12 cellular contexts compared by ENCODE assay signal in the genomic region with DNA sequence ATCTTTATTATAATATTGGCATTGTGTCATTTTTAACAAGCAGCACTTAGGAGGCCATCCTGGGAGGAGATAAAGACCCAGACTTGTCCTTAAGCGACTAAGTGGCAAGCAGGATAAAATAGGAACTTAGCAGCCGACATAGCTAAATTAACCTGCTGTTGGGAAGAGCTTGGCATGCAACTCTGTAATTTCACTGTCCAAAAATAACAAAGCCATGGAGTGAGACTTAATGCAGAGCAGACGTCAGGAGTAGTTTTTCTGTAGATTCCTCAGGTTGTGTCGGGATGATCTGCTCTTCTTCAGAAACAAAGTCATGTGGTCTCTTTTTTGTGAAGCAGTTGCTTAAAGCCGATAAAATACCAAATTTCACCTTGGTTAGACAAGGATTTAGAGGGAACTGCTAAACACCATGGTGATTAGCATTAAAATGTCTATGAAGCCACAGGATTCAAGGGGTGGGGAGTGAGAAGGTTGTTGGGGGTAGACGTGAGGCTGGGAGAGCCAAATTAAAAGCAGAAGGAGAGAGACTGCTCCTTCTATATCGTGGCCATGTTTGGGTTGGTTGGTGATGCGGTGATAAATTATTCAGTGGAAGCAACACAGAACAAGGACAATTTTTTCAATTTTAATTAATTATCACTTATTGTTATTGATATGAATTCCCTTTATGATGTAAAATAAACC.
DNase-seq lines count a peak whose midpoint lies in the region; ATAC-seq and TF ChIP-seq lines count a peak whose summit lies in the region.
"Had no signal": no experiment of that assay in that cellular context is flagged by ENCODE, and none has a peak within 500 bp of the region (broad histone marks: within the 10 kb centered on the region; RNA-seq: fewer than 3 reads in every experiment).

No MANE protein-coding gene starts in this region.

- H3K36me3 ChIP-seq in iPS-18a (ENCODE audit: control insufficient read depth, low read depth, low read length) = no peaks in the 10 kb centered on the region
- H3K36me3 ChIP-seq: MG63, Peyer's patch had no signal

- no peaks in the 10 kb centered on the region for H3K27me3 ChIP-seq in iPS-18a (ENCODE audit: control insufficient read depth, insufficient read depth, low read length)
- H3K27me3 ChIP-seq: MG63, Peyer's patch had no signal

- DNase-seq in M059J (ENCODE audit: low read depth) = peak; percentile 18
- peak; percentile 69 for DNase-seq in astrocyte of the hippocampus (ENCODE audit: low read depth, low spot score)
- DNase-seq in NCI-H1417 treated with DMSO at 0.1 percent for 48 hours (lab: John Stamatoyannopoulos, UW) = no peak
- no peak for DNase-seq in NOMO-1 (lab: John Stamatoyannopoulos, UW; ENCODE audit: unreplicated experiment in 2 of 2)
- DNase-seq: activated CD4-positive, alpha-beta T cell treated with anti-CD3 and anti-CD28 coated beads, Interleukin-2, amount 10 ng/mL, durations not matched to agents 7 days and 5 days; activated naive CD8-positive, alpha-beta T cell treated with anti-CD3 and anti-CD28 coated beads, Interleukin-2, amount 10 ng/mL, durations not matched to agents 7 days and 5 days; MG63; Peyer's patch had no signal

- H3K9me3 ChIP-seq in iPS-18a (ENCODE audit: control insufficient read depth, low read depth, low read length) = no peaks in the 10 kb centered on the region
- H3K9me3 ChIP-seq: MG63, Peyer's patch had no signal

- H3K4me1 ChIP-seq in iPS-18a (ENCODE audit: control insufficient read depth, low read depth, low read length) = peaks cover 55% of the 10 kb centered on the region

- ATAC-seq in HG03521 (IDR thresholded peaks at IDR 0.05; ENCODE audit: unreplicated experiment) (no peak), HG03342 (IDR thresholded peaks at IDR 0.05; ENCODE audit: unreplicated experiment) (no peak)

- TF ChIP-seq CTCF in 22Rv1 (IDR thresholded peaks at IDR 0.05) = no peak

- peak overlapping the region; percentile 3 for H3K4me3 ChIP-seq in iPS-18a (ENCODE audit: low read length)
- H3K4me3 ChIP-seq: MG63, Peyer's patch had no signal

- H3K27ac ChIP-seq in 22Rv1 (peak overlapping the region; percentile 41), iPS-18a (ENCODE audit: low read length) (peak overlapping the region; percentile 11)
- H3K27ac ChIP-seq: Peyer's patch had no signal

- peak overlapping the region; percentile 5 for H3K9ac ChIP-seq in iPS-18a (ENCODE audit: low read length)

Comparison
In these comparisons a context has a peak if more than half of its experiments do, and no peak if none do; other contexts are left out.
1. DNase-seq: peak in M059J (single experiment) and astrocyte of the hippocampus (single experiment); none in NCI-H1417 treated with DMSO at 0.1 percent for 48 hours (single experiment) and NOMO-1 (0 of 2).